In the genomic region with DNA sequence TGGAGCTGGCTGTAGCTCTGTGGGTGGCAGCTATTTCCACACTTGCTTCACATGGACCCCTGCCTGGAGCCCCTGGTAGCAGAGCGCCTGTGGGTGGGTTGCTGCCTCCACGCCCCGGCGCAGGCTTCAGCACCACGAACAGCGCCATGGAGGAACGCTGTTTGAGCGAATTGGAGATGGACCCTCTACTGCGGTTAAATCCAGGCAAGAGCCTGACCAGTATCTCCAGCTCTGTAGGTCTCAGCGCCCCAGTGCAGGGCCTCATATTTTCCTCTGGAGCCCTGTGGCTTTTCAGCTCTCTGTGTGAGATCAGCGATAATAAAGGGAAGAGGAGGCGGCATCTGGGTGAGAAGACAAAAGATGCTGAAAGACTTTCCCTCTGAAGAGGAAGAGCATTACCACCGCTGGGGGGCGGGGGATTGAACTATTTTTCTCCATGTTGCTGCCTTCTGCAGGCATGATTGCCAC, we compare ENCODE assay signal across 12 cellular contexts. TPM values are rescaled to one million over a fixed set of nuclear protein-coding genes. Genes with fewer than 3 reads are reported as not detected.
DNase-seq lines count a peak whose midpoint lies in the region; ATAC-seq, FAIRE-seq and TF ChIP-seq lines count a peak whose summit lies in the region.
"Had no signal": no experiment of that assay in that cellular context is flagged by ENCODE, and none has a peak within 500 bp of the region (broad histone marks: within the 10 kb centered on the region; RNA-seq: fewer than 3 reads in every experiment).

No MANE protein-coding gene starts in this region.

- H3K27ac ChIP-seq in endothelial cell of umbilical vein (ENCODE audit: insufficient read depth, low read depth, low read length): no peak overlapping the region
- no peak overlapping the region for H3K27ac ChIP-seq in osteoblast (ENCODE audit: low read depth, low read length)
- H3K27ac ChIP-seq: sigmoid colon had no signal

- no peak for TF ChIP-seq POLR2A in endothelial cell of umbilical vein (IDR thresholded peaks at IDR 0.05; ENCODE audit: low read depth, low read length)

- H4K20me1 ChIP-seq in endothelial cell of umbilical vein (replicated peaks; ENCODE audit: control insufficient read depth, extremely low read depth, insufficient read depth, low read length) (no peaks in the 10 kb centered on the region), osteoblast (ENCODE audit: insufficient read depth, low read length) (peaks cover 2% of the 10 kb centered on the region)

- BruUV-seq in endothelial cell of umbilical vein (replicated peaks; lab: Mats Ljungman, UMichigan): no TSS peak

- no peaks in the 10 kb centered on the region for H3K4me1 Mint-ChIP-seq in activated CD4-positive, alpha-beta T cell treated with anti-CD3 and anti-CD28 coated beads for 36 hours
- H3K4me1 Mint-ChIP-seq in chondrocyte (ENCODE audit: low read depth): no peaks in the 10 kb centered on the region

- H2AFZ ChIP-seq in endothelial cell of umbilical vein (ENCODE audit: low read depth, low read length) (no peak overlapping the region), osteoblast (ENCODE audit: low read length) (no peak overlapping the region)

- H3K4me2 ChIP-seq in endothelial cell of umbilical vein (ENCODE audit: insufficient read depth, low read length) (no peak overlapping the region), osteoblast (ENCODE audit: insufficient read depth, low read length) (no peak overlapping the region)

- no peak overlapping the region for H3K4me3 Mint-ChIP-seq in activated CD4-positive, alpha-beta T cell treated with anti-CD3 and anti-CD28 coated beads for 36 hours
- H3K4me3 Mint-ChIP-seq in chondrocyte (ENCODE audit: unreplicated experiment): no peak overlapping the region
- H3K4me3 Mint-ChIP-seq: stimulated activated naive CD8-positive, alpha-beta T cell treated with anti-CD3 and anti-CD28 coated beads, Interleukin-15, Interleukin-2, amounts not matched to agents 100 ng/mL and 50 ng/mL, for 24 hours had no signal

- no peaks in the 10 kb centered on the region for H3K36me3 ChIP-seq in endothelial cell of umbilical vein (ENCODE audit: control insufficient read depth in 2 of 2, extremely low read depth in 1 of 2, insufficient read depth in 2 of 2, low read length in 2 of 2)
- H3K36me3 ChIP-seq in osteoblast (ENCODE audit: insufficient read depth, low read length): no peaks in the 10 kb centered on the region
- H3K36me3 ChIP-seq: sigmoid colon had no signal

- intact Hi-C loops in activated CD4-positive, alpha-beta T cell treated with anti-CD3 and anti-CD28 coated beads for 36 hours (cut with DNase I, micrococcal nuclease): loop anchor here (2.0 to 10.0 kb wide), 3 partner anchors 582 to 744 kb away; no protein-coding TSS in a partner anchor
- intact Hi-C loops in endothelial cell of umbilical vein (cut with micrococcal nuclease): no loop called here

- H3K9ac ChIP-seq in endothelial cell of umbilical vein (replicated peaks; ENCODE audit: extremely low read depth, insufficient read depth, low read length): no peak overlapping the region

- H3K4me3 ChIP-seq in endothelial cell of umbilical vein (replicated peaks in 1 of 3; ENCODE audit: insufficient read depth in 1 of 3, low read depth in 1 of 3, low read length in 3 of 3) (no peak overlapping the region), osteoblast (ENCODE audit: insufficient read depth, low read length) (no peak overlapping the region)
- H3K4me3 ChIP-seq: sigmoid colon had no signal

- no peaks in the 10 kb centered on the region for H3K9me3 Mint-ChIP-seq in activated CD4-positive, alpha-beta T cell treated with anti-CD3 and anti-CD28 coated beads for 36 hours (ENCODE audit: low read depth)
- no peaks in the 10 kb centered on the region for H3K9me3 Mint-ChIP-seq in chondrocyte (ENCODE audit: low read depth)
- H3K9me3 Mint-ChIP-seq: stimulated activated naive CD8-positive, alpha-beta T cell treated with anti-CD3 and anti-CD28 coated beads, Interleukin-15, Interleukin-2, amounts not matched to agents 100 ng/mL and 50 ng/mL, for 24 hours had no signal

- POLR2A ChIA-PET in activated CD4-positive, alpha-beta T cell treated with anti-CD3 and anti-CD28 coated beads for 36 hours (lab: Charles Lee): no interaction called here
- POLR2A ChIA-PET in endothelial cell of umbilical vein (lab: Charles Lee): no interaction called here

- peak; percentile 64 for FAIRE-seq in endothelial cell of umbilical vein (lab: Jason Lieb, UNC)

- dilution Hi-C loops in endothelial cell of umbilical vein (cut with MboI; ENCODE audit: extremely low pct_ligation_motif_present, low sequenced_read_pairs): no loop called here

- no peaks in the 10 kb centered on the region for H3K4me1 ChIP-seq in endothelial cell of umbilical vein (ENCODE audit: control insufficient read depth, extremely low read depth, insufficient read depth, low read length)
- H3K4me1 ChIP-seq in osteoblast (ENCODE audit: insufficient read depth, low read length): no peaks in the 10 kb centered on the region
- H3K4me1 ChIP-seq: sigmoid colon had no signal

- H3K27ac Mint-ChIP-seq in activated CD4-positive, alpha-beta T cell treated with anti-CD3 and anti-CD28 coated beads for 36 hours: no peak overlapping the region
- H3K27ac Mint-ChIP-seq in chondrocyte (ENCODE audit: unreplicated experiment): no peak overlapping the region
- H3K27ac Mint-ChIP-seq: stimulated activated naive CD8-positive, alpha-beta T cell treated with anti-CD3 and anti-CD28 coated beads, Interleukin-15, Interleukin-2, amounts not matched to agents 100 ng/mL and 50 ng/mL, for 24 hours had no signal

- peaks cover 54% of the 10 kb centered on the region for H3K27me3 Mint-ChIP-seq in activated CD4-positive, alpha-beta T cell treated with anti-CD3 and anti-CD28 coated beads for 36 hours
- H3K27me3 Mint-ChIP-seq in chondrocyte (ENCODE audit: low read depth): peaks cover 54% of the 10 kb centered on the region

- TF ChIP-seq CTCF in endothelial cell of umbilical vein (IDR thresholded peaks at IDR 0.05; ENCODE audit: extremely low read depth in 1 of 2, insufficient read depth in 1 of 2, low read depth in 1 of 2, low read length in 2 of 2): peak in 1 of 2 donors; percentile 2
- no peak for TF ChIP-seq CTCF in osteoblast (IDR thresholded peaks at IDR 0.05; ENCODE audit: extremely low read depth, low read depth, low read length)
- no peak for TF ChIP-seq CTCF in chondrocyte (IDR thresholded peaks at IDR 0.05)

- H3K27me3 ChIP-seq in endothelial cell of umbilical vein (ENCODE audit: control insufficient read depth in 2 of 2, insufficient read depth in 2 of 2, low read length in 2 of 2) (peaks cover 21 to 31% of the 10 kb centered on the region in 2 experiments), osteoblast (ENCODE audit: insufficient read depth, low read length) (peaks cover 39% of the 10 kb centered on the region)

- H3K79me2 ChIP-seq in endothelial cell of umbilical vein (ENCODE audit: control insufficient read depth, insufficient read depth, low read length) (no peaks in the 10 kb centered on the region), osteoblast (ENCODE audit: insufficient read depth, low read length) (no peaks in the 10 kb centered on the region)

- no peak for ATAC-seq in activated CD4-positive, alpha-beta T cell treated with anti-CD3 and anti-CD28 coated beads for 36 hours
- no peak for ATAC-seq in HG03378 (IDR thresholded peaks at IDR 0.05; ENCODE audit: unreplicated experiment)

- peak; percentile 50 for DNase-seq in activated CD4-positive, alpha-beta T cell treated with anti-CD3 and anti-CD28 coated beads for 36 hours
- no peak for DNase-seq in activated CD4-positive, alpha-beta T cell treated with anti-CD3 and anti-CD28 coated beads for 1 hour
- peak; percentile 84 for DNase-seq in NCI-H2227 treated with DMSO at 0.1 percent for 48 hours (lab: John Stamatoyannopoulos, UW)
- DNase-seq in endothelial cell of umbilical vein (ENCODE audit: low read depth, low spot score): peak; percentile 40
- DNase-seq in osteoblast (ENCODE audit: insufficient read length, low spot score, missing footprints): peak; percentile 74
- DNase-seq in chondrocyte (ENCODE audit: low spot score): no peak
- no peak for DNase-seq in LoVo (ENCODE audit: low spot score)
- DNase-seq: NCI-H1436, sigmoid colon had no signal

- H3K9me1 ChIP-seq in endothelial cell of umbilical vein (replicated peaks; ENCODE audit: control insufficient read depth, extremely low read depth, insufficient read depth, low read length): no peaks in the 10 kb centered on the region

- CTCF ChIA-PET in activated CD4-positive, alpha-beta T cell treated with anti-CD3 and anti-CD28 coated beads for 36 hours (lab: Charles Lee): interaction anchor here (0.6 to 0.9 kb wide), 2 partner anchors 9 to 144 kb away, joined by 4 read pairs; no protein-coding TSS in a partner anchor
- CTCF ChIA-PET in endothelial cell of umbilical vein (lab: Charles Lee): interaction anchor here (0.9 to 1.5 kb wide), 3 partner anchors 269 to 705 kb away, joined by 3 to 5 read pairs (median 3); no protein-coding TSS in a partner anchor

- H3K36me3 Mint-ChIP-seq in activated CD4-positive, alpha-beta T cell treated with anti-CD3 and anti-CD28 coated beads for 36 hours (ENCODE audit: low read depth): no peaks in the 10 kb centered on the region
- H3K36me3 Mint-ChIP-seq in chondrocyte (ENCODE audit: low read depth): no peaks in the 10 kb centered on the region

- H3K9me3 ChIP-seq in endothelial cell of umbilical vein (replicated peaks; ENCODE audit: control insufficient read depth, insufficient read depth, low read length): no peaks in the 10 kb centered on the region
- no peaks in the 10 kb centered on the region for H3K9me3 ChIP-seq in osteoblast (ENCODE audit: low read depth, low read length)
- H3K9me3 ChIP-seq: sigmoid colon had no signal

TF ChIP-seq in endothelial cell of umbilical vein, 7 proteins besides CTCF, POLR2A, EP300 and RAD21 (continues in another document):
- TF ChIP-seq GATA2 (IDR thresholded peaks at IDR 0.05; ENCODE audit: insufficient read depth, insufficient read length, low read depth, low read length): no peak
- no peak for TF ChIP-seq FOS (IDR thresholded peaks at IDR 0.05; ENCODE audit: borderline replicate concordance, insufficient read depth, low read length)

RNA-seq across cellular contexts. Expression of gene ONECUT2, which starts 12.0 kb away (rescaled TPM):
- under 1 TPM in 1 of 2 experiments, not detected in 1; under 0.01 TPM for total RNA-seq in activated CD4-positive, alpha-beta T cell treated with anti-CD3 and anti-CD28 coated beads for 36 hours
- 0.05 and 0.62 TPM in 2 replicates for total RNA-seq in endothelial cell of umbilical vein
- under 0.01 and 0.01 TPM in 2 replicates for polyA plus RNA-seq in endothelial cell of umbilical vein
- 0.01 TPM in 2 replicates for polyA plus RNA-seq in endothelial cell of umbilical vein (2011; cell fraction: cytosol; rRNA removed)
- polyA plus RNA-seq in endothelial cell of umbilical vein (2011; cell fraction: nucleus; rRNA removed): 0.45 and 0.50 TPM in 2 replicates
- polyA plus RNA-seq in endothelial cell of umbilical vein (2012): 0.03 and 0.20 TPM in 2 replicates
- polyA minus RNA-seq in endothelial cell of umbilical vein: 0.04 and 0.07 TPM in 2 replicates
- 11.1 TPM for polyA minus RNA-seq in endothelial cell of umbilical vein (2011; cell fraction: cytosol; rRNA and poly(A)+ RNA removed)
- 0.05 and 0.10 TPM in 2 replicates for polyA minus RNA-seq in endothelial cell of umbilical vein (2011; cell fraction: nucleus; rRNA and poly(A)+ RNA removed)
- under 0.01 TPM in 1 of 2 replicates, not detected in the other for total RNA-seq in osteoblast
- 0.05 to 0.08 TPM (median 0.05 TPM) in 3 replicates for total RNA-seq in chondrocyte
- total RNA-seq: T-helper 2 cell treated with Interferon-gamma antibody and Interleukin-4, amounts not matched to agents 100 ng/mL and 5 ng/mL, for 36 hours had no signal

Comparison
In these comparisons a context has a peak if more than half of its experiments do, and no peak if none do; other contexts are left out.
1. DNase-seq: peak in activated CD4-positive, alpha-beta T cell treated with anti-CD3 and anti-CD28 coated beads for 36 hours (single experiment), NCI-H2227 treated with DMSO at 0.1 percent for 48 hours (single experiment), endothelial cell of umbilical vein (single experiment) and osteoblast (single experiment); none in activated CD4-positive, alpha-beta T cell treated with anti-CD3 and anti-CD28 coated beads for 1 hour (single experiment), chondrocyte (single experiment) and LoVo (single experiment).